ENCODE assay signal across 16 cellular contexts in the genomic region with DNA sequence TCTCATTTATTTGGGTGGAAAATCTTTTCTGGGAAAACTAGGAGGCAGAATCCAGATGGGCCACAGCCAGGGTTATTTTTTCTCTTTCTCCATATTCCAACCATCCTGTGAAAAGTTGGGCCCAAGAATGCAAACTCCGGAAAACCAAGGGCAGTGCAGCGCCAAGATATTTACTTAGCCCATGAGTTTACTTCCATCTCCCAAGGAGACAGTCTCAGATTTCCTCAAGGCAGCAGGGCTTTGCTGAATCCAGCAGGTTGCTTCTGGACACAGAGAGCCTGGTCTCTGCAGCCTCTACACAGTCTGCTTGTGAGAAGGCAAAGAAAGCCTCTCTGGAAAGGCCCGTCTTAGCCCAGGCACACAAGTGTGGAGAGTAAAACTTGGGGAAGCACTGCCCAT.
A peak's percentile ranks its signal among the peaks of the same experiment; 100 is the strongest.
DNase-seq lines count a peak whose midpoint lies in the region; ATAC-seq lines count a peak whose summit lies in the region.
"Had no signal": no experiment of that assay in that cellular context is flagged by ENCODE, and none has a peak within 500 bp of the region (broad histone marks: within the 10 kb centered on the region; RNA-seq: fewer than 3 reads in every experiment).

No MANE protein-coding gene starts in this region.

- peak overlapping the region; percentile 50 to 67 for H3K4me3 ChIP-seq in stomach smooth muscle (ENCODE audit: low read length in 2 of 2)
- H3K4me3 ChIP-seq: BLaER1 treated with 17β-estradiol and CSF1 and Interleukin-3, amounts not matched to agents 10 nM and 100 nM; GM12878 had no signal

- H3K4me1 ChIP-seq in stomach smooth muscle (ENCODE audit: control insufficient read depth, insufficient read depth, low read length) = peaks cover 37% of the 10 kb centered on the region

- H3K9me3 ChIP-seq in stomach smooth muscle (ENCODE audit: control insufficient read depth in 2 of 2, low read length in 2 of 2) = no peaks in the 10 kb centered on the region
- H3K9me3 ChIP-seq: BLaER1 treated with 17β-estradiol and CSF1 and Interleukin-3, amounts not matched to agents 10 nM and 100 nM; neutrophil had no signal

- H3K27me3 ChIP-seq in stomach smooth muscle (ENCODE audit: control insufficient read depth in 1 of 2, insufficient read depth in 2 of 2, low read length in 2 of 2) = no peaks in the 10 kb centered on the region
- H3K27me3 ChIP-seq: BLaER1 treated with 17β-estradiol and CSF1 and Interleukin-3, amounts not matched to agents 10 nM and 100 nM; neutrophil had no signal

- H3K9ac ChIP-seq in stomach smooth muscle (ENCODE audit: low read length in 2 of 2) = peak overlapping the region in 1 of 2 donors; percentile 66
- H3K9ac ChIP-seq: BLaER1 treated with 17β-estradiol and CSF1 and Interleukin-3, amounts not matched to agents 10 nM and 100 nM had no signal

- DNase-seq in EH (ENCODE audit: low read depth) = peak; percentile 34
- peak in 3 of 61 donors; percentile 2 to 60 (median 35) for DNase-seq in caudate nucleus (lab: John Stamatoyannopoulos, UW)
- peak; percentile 39 for DNase-seq in left kidney (ENCODE audit: low read depth, low spot score)
- DNase-seq in NCI-H446 (lab: John Stamatoyannopoulos, UW) = no peak
- no peak for DNase-seq in stimulated activated CD4-positive, alpha-beta T cell treated with anti-CD3 and anti-CD28 coated beads, Interleukin-1b, Interleukin-23, amount 100 ng/mL, for 48 hours
- no peak for DNase-seq in NCI-H524 (lab: John Stamatoyannopoulos, UW)
- DNase-seq: activated CD4-positive, alpha-beta T cell treated with anti-CD3 and anti-CD28 coated beads, Interleukin-2, amount 50 U/mL, for 48 hours; DMS79 treated with DMSO at 0.1 percent for 48 hours; NCI-H1694 treated with DMSO at 0.1 percent for 48 hours; NCI-H748 treated with DMSO at 0.1 percent for 48 hours; stimulated activated CD4-positive, alpha-beta T cell treated with anti-CD3 and anti-CD28 coated beads, Interleukin-12 subunit alpha, Interleukin-12 subunit beta, amount 100 ng/mL, for 4 hours had no signal

- no peak for ATAC-seq in GM19467 (IDR thresholded peaks at IDR 0.05; ENCODE audit: unreplicated experiment)

- H3K36me3 ChIP-seq in stomach smooth muscle (ENCODE audit: control insufficient read depth in 2 of 2, insufficient read depth in 2 of 2, low read length in 2 of 2) = no peaks in the 10 kb centered on the region
- H3K36me3 ChIP-seq: BLaER1 treated with 17β-estradiol and CSF1 and Interleukin-3, amounts not matched to agents 10 nM and 100 nM; neutrophil had no signal

- H3K27ac ChIP-seq in caudate nucleus (ENCODE audit: low read depth, low read length) (peak overlapping the region; percentile 6), stomach smooth muscle (ENCODE audit: low read length) (peak overlapping the region; percentile 69)
- H3K27ac ChIP-seq: BLaER1 treated with 17β-estradiol and CSF1 and Interleukin-3, amounts not matched to agents 10 nM and 100 nM; neutrophil had no signal

Comparison
In these comparisons a context has a peak if more than half of its experiments do, and no peak if none do; other contexts are left out.
1. DNase-seq: peak in EH (single experiment) and left kidney (single experiment); none in NCI-H446 (0 of 2), stimulated activated CD4-positive, alpha-beta T cell treated with anti-CD3 and anti-CD28 coated beads, Interleukin-1b, Interleukin-23, amount 100 ng/mL, for 48 hours (single experiment) and NCI-H524 (0 of 2).